14 cellular contexts compared by ENCODE assay signal in the genomic region with DNA sequence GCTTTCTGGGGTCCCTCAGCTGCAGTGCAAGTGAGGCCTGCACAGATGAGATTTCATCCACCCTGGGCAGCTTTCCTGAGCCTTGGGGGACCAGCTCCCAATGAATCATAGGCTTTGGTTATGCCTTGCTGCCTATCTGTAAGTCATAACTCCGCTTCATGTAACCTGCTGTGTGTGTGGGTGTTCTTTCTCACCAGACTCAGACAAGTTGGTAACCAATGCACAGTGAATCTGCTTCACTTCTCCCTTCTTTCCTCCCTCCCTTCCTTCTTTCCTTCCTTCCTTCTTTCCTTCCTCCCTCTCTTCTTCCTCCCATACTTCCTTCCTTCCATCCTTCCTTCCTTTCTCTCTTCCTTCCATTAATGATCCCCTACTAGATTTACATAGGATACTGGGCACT.
"Had no signal": no experiment of that assay in that cellular context is flagged by ENCODE, and none has a peak within 500 bp of the region (broad histone marks: within the 10 kb centered on the region; RNA-seq: fewer than 3 reads in every experiment).

No MANE protein-coding gene starts in this region.

- H3K9me3 ChIP-seq: lower lobe of right lung, spleen, testis, upper lobe of left lung had no signal

- H3K4me1 ChIP-seq: lower lobe of right lung, spleen, testis, upper lobe of left lung had no signal

- H3K4me3 ChIP-seq: hepatocyte, lower lobe of right lung, spleen, testis, upper lobe of left lung had no signal

- H3K36me3 ChIP-seq: lower lobe of right lung, spleen, upper lobe of left lung had no signal

- H3K27ac ChIP-seq: hepatocyte, lower lobe of right lung, spleen, testis, upper lobe of left lung had no signal

- ATAC-seq: activated CD8-positive, alpha-beta T cell treated with anti-CD3 and anti-CD28 coated beads, Interleukin-2, amount 10 ng/mL, durations not matched to agents 7 days and 5 days; activated T-cell treated with anti-CD3 and anti-CD28 coated beads, Interleukin-2, amount 50 U/mL, for 72 hours; left cardiac atrium; lower lobe of right lung; sciatic nerve; stimulated activated naive CD8-positive, alpha-beta T cell treated with anti-CD3 and anti-CD28 coated beads, Interleukin-15, amount 100 ng/mL, for 72 hours; WTC11 had no signal

- H3K27me3 ChIP-seq: testis, upper lobe of left lung had no signal

- DNase-seq: activated CD4-positive, alpha-beta T cell treated with anti-CD3 and anti-CD28 coated beads for 4 hours; activated CD8-positive, alpha-beta memory T cell treated with anti-CD3 and anti-CD28 coated beads, Interleukin-2, amount 50 U/mL, for 48 hours; activated CD8-positive, alpha-beta T cell treated with anti-CD3 and anti-CD28 coated beads, Interleukin-2, amount 10 ng/mL, durations not matched to agents 7 days and 5 days; activated gamma-delta T cell treated with Interleukin-2 at 50 U/mL for 16 hours; activated T-cell treated with anti-CD3 and anti-CD28 coated beads, Interleukin-2, amount 50 U/mL, for 72 hours; left cardiac atrium; lower lobe of right lung; spleen; stimulated activated naive CD8-positive, alpha-beta T cell treated with anti-CD3 and anti-CD28 coated beads, Interleukin-15, amount 100 ng/mL, for 72 hours; testis; upper lobe of left lung had no signal
